8 cellular contexts compared by ENCODE assay signal in genomic region chr10:77710759-77711682, GRCh38.
DNase-seq lines count a peak whose midpoint lies in the region; ATAC-seq and TF ChIP-seq lines count a peak whose summit lies in the region.

No MANE protein-coding gene starts in this region.

- intact Hi-C loops in psoas muscle (cut with DNase I), result loop anchor here (5.0 to 10.0 kb wide), 2 partner anchors 536 to 539 kb away; no protein-coding TSS in a partner anchor

- no peaks in the 10 kb centered on the region for H3K79me2 ChIP-seq in KMS-11 (ENCODE audit: insufficient read depth, low read depth)

- TF ChIP-seq CTCF in KMS-11 (conservative IDR thresholded peaks at IDR 0.05; ENCODE audit: low read depth, low read length) (peak; percentile 89), right atrium auricular region (IDR thresholded peaks at IDR 0.05) (peak; percentile 97 to 98), psoas muscle (IDR thresholded peaks at IDR 0.05) (peak; percentile 94)

- DNase-seq in SKM-1 treated with dmso at 0.1 percent for 144 hours (lab: John Stamatoyannopoulos, UW; ENCODE audit: unreplicated experiment) (peak; percentile 66), right atrium auricular region (ENCODE audit: low spot score) (peak; percentile 62), psoas muscle (peak; percentile 69 to 86)
- peak; percentile 32 for DNase-seq in activated naive CD8-positive, alpha-beta T cell treated with anti-CD3 and anti-CD28 coated beads, Interleukin-2, amount 50 U/mL, for 16 hours (ENCODE audit: low read depth, low spot score)

- H3K27ac ChIP-seq in KMS-11, result no peak overlapping the region
- H3K27ac ChIP-seq in right atrium auricular region, result no peak overlapping the region
- no peak overlapping the region for H3K27ac ChIP-seq in psoas muscle
- no peak overlapping the region for H3K27ac ChIP-seq in urinary bladder (ENCODE audit: low read depth)

- ATAC-seq in GM21825 (IDR thresholded peaks at IDR 0.05; ENCODE audit: unreplicated experiment) (peak; percentile 92), psoas muscle (peak; percentile 95 to 100 (median 98))

- H3K4me3 ChIP-seq in KMS-11 (IDR thresholded peaks at IDR 0.05; ENCODE audit: insufficient read depth, low read depth, low read length) (no peak overlapping the region), right atrium auricular region (peak overlapping the region; percentile 25 to 45), psoas muscle (peak overlapping the region; percentile 63), urinary bladder (ENCODE audit: low read depth, low read length) (peak overlapping the region; percentile 7)

- H3K9me3 ChIP-seq in ES-I3 (ENCODE audit: control insufficient read depth, insufficient read depth, low read length) (no peaks in the 10 kb centered on the region), right atrium auricular region (no peaks in the 10 kb centered on the region), psoas muscle (no peaks in the 10 kb centered on the region)

- H4K20me1 ChIP-seq in KMS-11 (ENCODE audit: insufficient read depth), result no peaks in the 10 kb centered on the region

- peak overlapping the region; percentile 66 for H2AFZ ChIP-seq in KMS-11 (ENCODE audit: low read depth)

- H3K4me1 ChIP-seq in ES-I3 (ENCODE audit: insufficient read depth, low read length), result peaks cover 22% of the 10 kb centered on the region
- no peaks in the 10 kb centered on the region for H3K4me1 ChIP-seq in KMS-11 (ENCODE audit: low read depth, poor library complexity, severe bottlenecking)
- peaks cover 0 to 12% of the 10 kb centered on the region in 2 donors for H3K4me1 ChIP-seq in right atrium auricular region
- H3K4me1 ChIP-seq in psoas muscle, result no peaks in the 10 kb centered on the region
- H3K4me1 ChIP-seq in urinary bladder (ENCODE audit: insufficient read depth), result no peaks in the 10 kb centered on the region

- H3K9ac ChIP-seq in ES-I3 (ENCODE audit: low read depth, low read length) (peak overlapping the region; percentile 21; the same call in 1 of the 2 replicates), KMS-11 (no peak overlapping the region; the same call in 1 of the 2 replicates)

- 12 to 13% (median 13%) methylated on average over 47 to 51 of the region's 51 CpGs for WGBS in psoas muscle, 3 donors
- WGBS in urinary bladder, result 13% methylated on average over 51 of the region's 51 CpGs

- H3K4me2 ChIP-seq in KMS-11, result peak overlapping the region; percentile 51; the same call in 1 of the 2 replicates

- no peaks in the 10 kb centered on the region; the same call in 1 of the 2 replicates for H3K27me3 ChIP-seq in KMS-11 (ENCODE audit: insufficient read depth, low read depth)
- H3K27me3 ChIP-seq in right atrium auricular region, result no peaks in the 10 kb centered on the region
- H3K27me3 ChIP-seq in psoas muscle (ENCODE audit: insufficient read depth in 3 of 3, low read length in 2 of 3), result peaks cover 0 to 24% (median 0%) of the 10 kb centered on the region in 3 donors

- H3K36me3 ChIP-seq in ES-I3 (ENCODE audit: insufficient read depth, low read length) (no peaks in the 10 kb centered on the region), KMS-11 (ENCODE audit: insufficient read depth) (no peaks in the 10 kb centered on the region), right atrium auricular region (no peaks in the 10 kb centered on the region), psoas muscle (ENCODE audit: insufficient read depth in 1 of 2, low read depth in 1 of 2) (no peaks in the 10 kb centered on the region), urinary bladder (ENCODE audit: insufficient read depth) (no peaks in the 10 kb centered on the region)
